Comparison of ENCODE assay signal across 8 cellular contexts in genomic region chr5:142981886-142982820, GRCh38.
DNase-seq lines count a peak whose midpoint lies in the region; ATAC-seq and TF ChIP-seq lines count a peak whose summit lies in the region.

No MANE protein-coding gene starts in this region.

- intact Hi-C loops in left cardiac atrium (cut with DNase I) = no loop called here
- intact Hi-C loops in psoas muscle (cut with DNase I) = no loop called here

- DNase-seq in AG08395 (ENCODE audit: low spot score) = peak; percentile 69
- peak; percentile 19 for DNase-seq in HuH-7.5 (ENCODE audit: low spot score)
- DNase-seq in amygdala (lab: John Stamatoyannopoulos, UW) = peak in 50 of 56 donors; percentile 11 to 81 (median 48)
- DNase-seq in left cardiac atrium = peak; percentile 75
- DNase-seq in psoas muscle = peak; percentile 51 to 80
- DNase-seq in activated naive CD4-positive, alpha-beta T cell treated with anti-CD3 and anti-CD28 coated beads, Interleukin-2, amount 50 U/mL, for 16 hours = no peak
- no peak for DNase-seq in GM19240 (ENCODE audit: insufficient read length, low spot score)

- H3K9me3 ChIP-seq in psoas muscle = no peaks in the 10 kb centered on the region

- no peak overlapping the region for H3K4me3 ChIP-seq in psoas muscle

- no peaks in the 10 kb centered on the region for H3K36me3 ChIP-seq in psoas muscle (ENCODE audit: insufficient read depth in 1 of 2, low read depth in 1 of 2)

- 19 to 27% (median 23%) methylated on average over 6 of the region's 6 CpGs for WGBS in psoas muscle, 3 donors

- ATAC-seq in left cardiac atrium (peak; percentile 80 to 93), psoas muscle (peak; percentile 22 to 66 (median 48)), GM21786 (IDR thresholded peaks at IDR 0.05; ENCODE audit: unreplicated experiment) (no peak)

- no peak for TF ChIP-seq CTCF in psoas muscle (IDR thresholded peaks at IDR 0.05)

- peaks cover 25% of the 10 kb centered on the region for H3K4me1 ChIP-seq in psoas muscle

- H3K27me3 ChIP-seq in psoas muscle (ENCODE audit: insufficient read depth in 3 of 3, low read length in 2 of 3) = no peaks in the 10 kb centered on the region

- H3K27ac ChIP-seq in psoas muscle = peak overlapping the region; percentile 2

Comparison
In these comparisons a context has a peak if more than half of its experiments do, and no peak if none do; other contexts are left out.
1. DNase-seq: peak in AG08395 (single experiment), HuH-7.5 (single experiment), amygdala (50 of 56), left cardiac atrium (single experiment) and psoas muscle (2 of 2); none in activated naive CD4-positive, alpha-beta T cell treated with anti-CD3 and anti-CD28 coated beads, Interleukin-2, amount 50 U/mL, for 16 hours (single experiment) and GM19240 (single experiment).